Comparison of ENCODE assay signal across 30 cellular contexts in the genomic region with DNA sequence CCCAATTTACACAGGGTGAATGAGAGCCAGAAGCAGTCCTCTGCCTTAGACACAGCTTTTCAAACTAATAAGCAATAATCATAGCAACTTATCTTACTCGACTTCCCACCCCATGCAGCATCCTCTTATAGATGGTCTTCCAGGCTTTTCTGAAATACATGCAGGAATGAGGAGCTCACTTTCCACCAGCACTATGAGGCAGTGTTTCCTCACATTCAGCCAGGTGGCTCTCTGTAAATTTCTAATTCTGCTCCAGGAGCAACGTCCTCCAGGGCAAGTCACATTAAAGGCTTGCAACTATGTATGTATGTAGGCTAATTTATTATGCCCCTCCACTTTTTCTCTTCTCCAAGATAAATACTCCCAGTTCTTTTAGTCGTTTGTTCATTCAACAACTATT.
DNase-seq lines count a peak whose midpoint lies in the region; FAIRE-seq and TF ChIP-seq lines count a peak whose summit lies in the region.
"Had no signal": no experiment of that assay in that cellular context is flagged by ENCODE, and none has a peak within 500 bp of the region (broad histone marks: within the 10 kb centered on the region; RNA-seq: fewer than 3 reads in every experiment).

No MANE protein-coding gene starts in this region.

- H3K4me1 ChIP-seq in mesendoderm (ENCODE audit: control insufficient read depth, low read depth, low read length) (peaks cover 7% of the 10 kb centered on the region), esophagus squamous epithelium (peaks cover 6 to 46% (median 17%) of the 10 kb centered on the region in 3 donors)

- H3K27me3 ChIP-seq in mesendoderm (ENCODE audit: insufficient read depth, low read length, poor library complexity) (no peaks in the 10 kb centered on the region), esophagus squamous epithelium (no peaks in the 10 kb centered on the region)
- H3K27me3 ChIP-seq: neural progenitor cell, pancreas had no signal

- no peak overlapping the region for H3K4me3 Mint-ChIP-seq in HFFc6
- H3K4me3 Mint-ChIP-seq: activated CD4-positive, alpha-beta T cell treated with anti-CD3 and anti-CD28 coated beads, Interleukin-2, amount 10 ng/mL, durations not matched to agents 24 days and 14 days; activated naive CD8-positive, alpha-beta T cell; memory B cell; neural progenitor cell; type B pancreatic cell had no signal

- no peak overlapping the region for H3K4me3 ChIP-seq in mesendoderm (ENCODE audit: low read length)
- no peak overlapping the region for H3K4me3 ChIP-seq in esophagus squamous epithelium
- H3K4me3 ChIP-seq: K562, neural progenitor cell, pancreas had no signal

- peaks cover 30% of the 10 kb centered on the region for H3K4me1 Mint-ChIP-seq in HFFc6 (ENCODE audit: low read depth)

- no peaks in the 10 kb centered on the region for H3K9me3 Mint-ChIP-seq in HFFc6
- H3K9me3 Mint-ChIP-seq: activated CD4-positive, alpha-beta T cell treated with anti-CD3 and anti-CD28 coated beads, Interleukin-2, amount 10 ng/mL, durations not matched to agents 24 days and 14 days; memory B cell; neural progenitor cell; type B pancreatic cell had no signal

- no peak overlapping the region for H3K56ac ChIP-seq in mesendoderm (ENCODE audit: low read length)

- FAIRE-seq in urothelium cell line (lab: Jason Lieb, UNC) = no peak
- FAIRE-seq: K562, pancreas had no signal

- H3K4me2 ChIP-seq in mesendoderm (ENCODE audit: low read length) = no peak overlapping the region
- H3K4me2 ChIP-seq: neural progenitor cell had no signal

- no peak overlapping the region for H2BK120ac ChIP-seq in mesendoderm (ENCODE audit: low read depth, low read length)

- DNase-seq in DMS53 (lab: John Stamatoyannopoulos, UW) (peak; percentile 20), DMS53 treated with DMSO at 0.1 percent for 48 hours (lab: John Stamatoyannopoulos, UW; ENCODE audit: unreplicated experiment) (no peak), HFFc6 (no peak), mesendoderm (peak; percentile 43), esophagus squamous epithelium (lab: John Stamatoyannopoulos, UW) (no peak), urothelium cell line (ENCODE audit: low spot score) (no peak)
- no peak for DNase-seq in activated effector memory CD4-positive, alpha-beta T cell treated with anti-CD3 and anti-CD28 coated beads, Interleukin-2, amount 50 U/mL, for 16 hours
- DNase-seq: activated CD4-positive, alpha-beta T cell treated with anti-CD3 and anti-CD28 coated beads, Interleukin-2, amount 10 ng/mL, durations not matched to agents 24 days and 14 days; activated effector memory CD4-positive, alpha-beta T cell treated with Interleukin-2 at 50 U/mL for 16 hours; activated T-cell treated with anti-CD3 and anti-CD28 coated beads, Interleukin-2, amount 50 U/mL, for 1 hour; effector CD4-positive, alpha-beta T cell; NCI-H1105; NCI-H187; NCI-H2171 treated with DMSO at 0.1 percent for 48 hours; NCI-H510A; NK-92 treated with Interleukin-12 subunit alpha and Interleukin-12 subunit beta, amount 100 ng/mL, for 24 hours; pancreas; SHP77; stimulated activated naive CD4-positive, alpha-beta T cell; T-helper 9 cell had no signal

- no peak overlapping the region for H4K5ac ChIP-seq in mesendoderm (ENCODE audit: low read length)

- H3K27ac ChIP-seq in VCaP (no peak overlapping the region), mesendoderm (ENCODE audit: low read depth, low read length) (no peak overlapping the region), esophagus squamous epithelium (no peak overlapping the region)
- H3K27ac ChIP-seq: 22Rv1, C4-2B, epithelial cell of prostate, neural progenitor cell, pancreas had no signal

- H3K9me3 ChIP-seq in esophagus squamous epithelium = no peaks in the 10 kb centered on the region
- H3K9me3 ChIP-seq: Caco-2, pancreas had no signal

- H4K8ac ChIP-seq in mesendoderm (ENCODE audit: low read depth, low read length) = no peak overlapping the region

- H3K23ac ChIP-seq in mesendoderm (ENCODE audit: low read length) = no peak overlapping the region

- no peak overlapping the region for H2AK5ac ChIP-seq in mesendoderm (ENCODE audit: low read length)

- no peak overlapping the region for H3K4ac ChIP-seq in mesendoderm (ENCODE audit: low read depth, low read length)

- H2BK15ac ChIP-seq in mesendoderm (replicated peaks; ENCODE audit: low read depth) = no peak overlapping the region

- no CpG with 5 or more reads among the region's 3 CpGs for WGBS in mesendoderm (ENCODE audit: extremely low coverage, insufficient coverage, low lambda C conversion rate)
- 65 to 73% methylated on average over 3 of the region's 3 CpGs for WGBS in esophagus squamous epithelium, 2 donors

- no peak for TF ChIP-seq POLR2A in esophagus squamous epithelium (IDR thresholded peaks at IDR 0.05)

- no peak overlapping the region for H3K9ac ChIP-seq in mesendoderm (ENCODE audit: low read length)
- H3K9ac ChIP-seq: neural progenitor cell had no signal

- H3K27ac Mint-ChIP-seq in HFFc6 = no peak overlapping the region
- H3K27ac Mint-ChIP-seq: activated CD4-positive, alpha-beta T cell treated with anti-CD3 and anti-CD28 coated beads, Interleukin-2, amount 10 ng/mL, durations not matched to agents 24 days and 14 days; activated naive CD8-positive, alpha-beta T cell; memory B cell; neural progenitor cell; type B pancreatic cell had no signal

- H3K27me3 Mint-ChIP-seq in HFFc6 (ENCODE audit: insufficient read depth) = peaks cover 3% of the 10 kb centered on the region
- H3K27me3 Mint-ChIP-seq: activated CD4-positive, alpha-beta T cell treated with anti-CD3 and anti-CD28 coated beads, Interleukin-2, amount 10 ng/mL, durations not matched to agents 24 days and 14 days; activated naive CD8-positive, alpha-beta T cell; memory B cell had no signal

- no peak overlapping the region for H2BK5ac ChIP-seq in mesendoderm (ENCODE audit: low read length)

- 0 out of 2 replicates have a peak, but pooled peaks have one; percentile 7 for TF ChIP-seq CTCF in HFFc6 (IDR thresholded peaks at IDR 0.05)
- TF ChIP-seq CTCF in VCaP (conservative IDR thresholded peaks at IDR 0.05) = peak; percentile 32
- TF ChIP-seq CTCF in esophagus squamous epithelium (IDR thresholded peaks at IDR 0.05) = no peak

- H3K79me2 ChIP-seq in mesendoderm (ENCODE audit: control insufficient read depth, insufficient read depth, low read length) = peaks cover 28% of the 10 kb centered on the region

- no peaks in the 10 kb centered on the region for H3K36me3 ChIP-seq in mesendoderm (ENCODE audit: control insufficient read depth, insufficient read depth, low read length)
- H3K36me3 ChIP-seq in esophagus squamous epithelium = no peaks in the 10 kb centered on the region
- H3K36me3 ChIP-seq: neural progenitor cell, pancreas had no signal

- no peaks in the 10 kb centered on the region for H3K79me1 ChIP-seq in mesendoderm (ENCODE audit: low read length)

- H3K18ac ChIP-seq in mesendoderm (ENCODE audit: low read length) = no peak overlapping the region

- intact Hi-C loops in esophagus squamous epithelium (cut with DNase I) = no loop called here

- H3K36me3 Mint-ChIP-seq in HFFc6 (ENCODE audit: low read depth) = peaks cover under 1% of the 10 kb centered on the region; the same call in 1 of the 2 replicates
- H3K36me3 Mint-ChIP-seq: activated naive CD8-positive, alpha-beta T cell; memory B cell; type B pancreatic cell had no signal

Comparison
In these comparisons a context has a peak if more than half of its experiments do, and no peak if none do; other contexts are left out.
1. DNase-seq: peak in DMS53 (single experiment) and mesendoderm (single experiment); none in DMS53 treated with DMSO at 0.1 percent for 48 hours (single experiment), HFFc6 (single experiment), esophagus squamous epithelium (single experiment), urothelium cell line (single experiment) and activated effector memory CD4-positive, alpha-beta T cell treated with anti-CD3 and anti-CD28 coated beads, Interleukin-2, amount 50 U/mL, for 16 hours (single experiment).
2. CTCF ChIP-seq: peak in HFFc6 (single experiment) and VCaP (single experiment); none in esophagus squamous epithelium (0 of 6).